25 cellular contexts compared by ENCODE assay signal in the genomic region with DNA sequence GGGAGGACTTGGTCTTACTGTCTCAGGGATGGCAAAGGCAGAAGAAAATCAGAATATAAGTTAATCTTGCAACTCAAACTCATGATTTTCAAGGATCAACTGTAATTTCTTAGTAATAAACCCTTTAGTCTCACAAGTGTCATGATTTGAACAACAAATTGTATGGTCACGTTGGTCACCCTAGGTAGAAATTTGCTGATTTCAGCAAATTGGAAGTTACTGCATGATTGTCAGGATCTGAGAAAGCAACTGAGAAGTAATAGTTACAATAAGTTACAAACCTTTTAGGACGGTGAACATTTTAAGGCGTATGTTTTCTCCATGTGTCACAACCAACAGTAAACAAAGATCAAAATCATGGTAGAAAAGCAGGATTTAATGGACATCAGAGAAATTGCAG.
"Had no signal": no experiment of that assay in that cellular context is flagged by ENCODE, and none has a peak within 500 bp of the region (broad histone marks: within the 10 kb centered on the region; RNA-seq: fewer than 3 reads in every experiment).

No MANE protein-coding gene starts in this region.

- FAIRE-seq: endometrium, islet of Langerhans, keratinocyte had no signal

- H3K9me3 ChIP-seq: colonic mucosa, esophagus squamous epithelium, gastrocnemius medialis, heart right ventricle, left lung, lower lobe of right lung, mucosa of descending colon had no signal

- DNase-seq: colonic mucosa; cortex of kidney; effector CD8-positive, alpha-beta T cell; effector memory CD8-positive, alpha-beta T cell; endodermal cell; erythroblast; esophagus squamous epithelium; foreskin keratinocyte; gastrocnemius medialis; glutamatergic neuron; head of caudate nucleus; heart right ventricle; hippocampal formation; left cardiac atrium; left lung; left ventricle myocardium superior; lower lobe of right lung; mesenchymal stem cell; mucosa of descending colon; naive B cell had no signal

- H3K4me1 ChIP-seq: colonic mucosa, esophagus squamous epithelium, foreskin keratinocyte, gastrocnemius medialis, left lung, lower lobe of right lung had no signal

- H3K27me3 ChIP-seq: colonic mucosa, esophagus squamous epithelium, foreskin keratinocyte, gastrocnemius medialis, heart right ventricle, left lung had no signal

- ATAC-seq: effector memory CD8-positive, alpha-beta T cell; esophagus mucosa; foreskin keratinocyte; gastrocnemius medialis; heart right ventricle; left cardiac atrium; left lung; left ventricle myocardium superior; lower lobe of right lung; mucosa of descending colon had no signal

- H3K27ac ChIP-seq: colonic mucosa, epithelial cell of prostate, esophagus squamous epithelium, foreskin keratinocyte, gastrocnemius medialis, heart right ventricle, left lung, lower lobe of right lung had no signal

- H3K4me3 ChIP-seq: colonic mucosa, esophagus squamous epithelium, gastrocnemius medialis, heart right ventricle, left lung, lower lobe of right lung, mucosa of descending colon had no signal

- H3K36me3 ChIP-seq: colonic mucosa, esophagus squamous epithelium, gastrocnemius medialis, heart right ventricle, left lung, lower lobe of right lung had no signal
